ENCODE assay signal across 25 cellular contexts in genomic region chr10:5561704-5562645, GRCh38. TPM values are rescaled to one million over a fixed set of nuclear protein-coding genes. Genes with fewer than 3 reads are reported as not detected.
DNase-seq lines count a peak whose midpoint lies in the region; ATAC-seq, FAIRE-seq and TF ChIP-seq lines count a peak whose summit lies in the region.
"Had no signal": no experiment of that assay in that cellular context is flagged by ENCODE, and none has a peak within 500 bp of the region (broad histone marks: within the 10 kb centered on the region; RNA-seq: fewer than 3 reads in every experiment).

No MANE protein-coding gene starts in this region.

- intact Hi-C loops in CD4-positive, alpha-beta memory T cell (cut with micrococcal nuclease): loop anchor here (5.0 kb wide), 1 partner anchor 120 kb away; no protein-coding TSS in a partner anchor
- intact Hi-C loops in IMR-90 (cut with micrococcal nuclease) (no loop called here), kidney (cut with DNase I) (no loop called here)

- peaks cover 33% of the 10 kb centered on the region for H3K4me1 ChIP-seq in CD4-positive, alpha-beta memory T cell (ENCODE audit: insufficient read depth, low read length)
- H3K4me1 ChIP-seq in IMR-90 (ENCODE audit: control insufficient read depth, insufficient read depth, low read length) (peaks cover 41% of the 10 kb centered on the region), kidney (ENCODE audit: control insufficient read depth in 1 of 2, insufficient read depth in 1 of 2, low read depth in 1 of 2, low read length in 2 of 2) (peaks cover 0 to 11% of the 10 kb centered on the region in 2 donors), trophoblast cell (ENCODE audit: control insufficient read depth in 1 of 2, insufficient read depth in 2 of 2, low read length in 2 of 2) (peaks cover 58 to 60% of the 10 kb centered on the region in 2 experiments)

- H2AFZ ChIP-seq in IMR-90 (replicated peaks; ENCODE audit: low read length, poor library complexity): no peak overlapping the region
- peak overlapping the region; percentile 9 for H2AFZ ChIP-seq in trophoblast cell (ENCODE audit: insufficient read depth, low read length, poor library complexity)

- H3K9ac ChIP-seq in IMR-90 (ENCODE audit: low read depth, low read length) (no peak overlapping the region), kidney (ENCODE audit: low read length in 2 of 2) (no peak overlapping the region), trophoblast cell (ENCODE audit: low read length) (no peak overlapping the region)

- no peak for TF ChIP-seq CTCF in IMR-90 (conservative IDR thresholded peaks at IDR 0.05; ENCODE audit: low read depth, low read length)
- no peak for TF ChIP-seq CTCF in kidney (IDR thresholded peaks at IDR 0.05; ENCODE audit: borderline replicate concordance, extremely low read depth, insufficient read depth)

- no peak overlapping the region for H3K4me3 ChIP-seq in CD4-positive, alpha-beta memory T cell (ENCODE audit: low read length in 2 of 2)
- H3K4me3 ChIP-seq in IMR-90 (ENCODE audit: insufficient read depth, low read depth, low read length) (no peak overlapping the region), kidney (ENCODE audit: low read length in 2 of 2) (no peak overlapping the region), trophoblast cell (ENCODE audit: low read depth, low read length) (no peak overlapping the region)
- H3K4me3 ChIP-seq: ovary had no signal

- TF ChIP-seq RAD21 in IMR-90 (IDR thresholded peaks at IDR 0.05; ENCODE audit: low read length): no peak

- peaks cover 0 to 3% of the 10 kb centered on the region in 2 donors for H3K27me3 Mint-ChIP-seq in CD4-positive, alpha-beta memory T cell

- H3K4ac ChIP-seq in IMR-90 (ENCODE audit: low read depth, low read length): peak overlapping the region; percentile 69
- peak overlapping the region; percentile 56 for H3K4ac ChIP-seq in trophoblast cell (ENCODE audit: low read depth, low read length)

- H3K14ac ChIP-seq in IMR-90 (replicated peaks; ENCODE audit: low read depth, low read length) (no peak overlapping the region), trophoblast cell (ENCODE audit: low read length) (peak overlapping the region; percentile 96)

- no peak overlapping the region for H2AK9ac ChIP-seq in IMR-90 (replicated peaks; ENCODE audit: low read depth, low read length, poor library complexity)

- H3K56ac ChIP-seq in IMR-90 (ENCODE audit: extremely low read depth, insufficient read depth, low read length): no peak overlapping the region

- H2BK12ac ChIP-seq in trophoblast cell (ENCODE audit: low read length): peak overlapping the region; percentile 58

- H2BK20ac ChIP-seq in IMR-90 (ENCODE audit: low read depth, low read length): peak overlapping the region; percentile 59

- no peaks in the 10 kb centered on the region for H3K27me3 ChIP-seq in CD4-positive, alpha-beta memory T cell (ENCODE audit: insufficient read depth, low read length)
- H3K27me3 ChIP-seq in IMR-90 (ENCODE audit: control insufficient read depth, insufficient read depth, low read length) (no peaks in the 10 kb centered on the region), trophoblast cell (ENCODE audit: insufficient read depth, low read length) (no peaks in the 10 kb centered on the region)
- H3K27me3 ChIP-seq: ovary had no signal

- H3K4me2 ChIP-seq in IMR-90 (ENCODE audit: low read depth, low read length): no peak overlapping the region
- no peak overlapping the region for H3K4me2 ChIP-seq in trophoblast cell (ENCODE audit: low read length)

- no peak for FAIRE-seq in kidney (lab: Jason Lieb, UNC)
- FAIRE-seq: GM12892, HepG2 had no signal

- in situ Hi-C loops in IMR-90 (cut with MboI; ENCODE audit: low sequenced_read_pairs): no loop called here

- dilution Hi-C loops in IMR-90 (cut with HindIII; ENCODE audit: low sequenced_read_pairs, unreplicated experiment): no loop called here

- H3K27ac Mint-ChIP-seq in CD4-positive, alpha-beta memory T cell: peak overlapping the region in 5 of 7 donors; percentile 15 to 83 (median 22)
- H3K27ac Mint-ChIP-seq: activated B cell treated with CpG ODN at 0.5 μM for 24 hours; memory B cell; stimulated activated effector memory CD8-positive, alpha-beta T cell treated with anti-CD3 and anti-CD28 coated beads, Interleukin-12 subunit alpha, Interleukin-12 subunit beta, amount 100 ng/mL, for 72 hours had no signal

- peaks cover 0 to 7% of the 10 kb centered on the region in 2 experiments; a peak in 1 of 4 replicates for H3K79me1 ChIP-seq in IMR-90 (ENCODE audit: low read depth in 1 of 2, low read length in 2 of 2)
- peaks cover 88% of the 10 kb centered on the region for H3K79me1 ChIP-seq in trophoblast cell (ENCODE audit: low read length)

- H3K9me3 ChIP-seq in CD4-positive, alpha-beta memory T cell (ENCODE audit: control insufficient read depth in 1 of 2, low read length in 2 of 2): no peaks in the 10 kb centered on the region
- H3K9me3 ChIP-seq in IMR-90 (ENCODE audit: control insufficient read depth, insufficient read depth, low read length): no peaks in the 10 kb centered on the region
- no peaks in the 10 kb centered on the region for H3K9me3 ChIP-seq in kidney (ENCODE audit: control insufficient read depth in 1 of 2, low read length in 2 of 2)
- no peaks in the 10 kb centered on the region for H3K9me3 ChIP-seq in trophoblast cell (ENCODE audit: insufficient read depth, low read depth, low read length)
- H3K9me3 ChIP-seq: ovary had no signal

- peak overlapping the region; percentile 14 for H2BK5ac ChIP-seq in IMR-90 (ENCODE audit: low read depth, low read length, poor library complexity, severe bottlenecking)
- H2BK5ac ChIP-seq in trophoblast cell (ENCODE audit: low read depth, low read length, poor library complexity): peak overlapping the region; percentile 93

- no peak for TF ChIP-seq POLR2A in IMR-90 (IDR thresholded peaks at IDR 0.05; ENCODE audit: low read depth, low read length)

- H3K27ac ChIP-seq in CD4-positive, alpha-beta memory T cell (ENCODE audit: low read depth, low read length): no peak overlapping the region
- H3K27ac ChIP-seq in IMR-90 (ENCODE audit: insufficient read depth, low read length) (no peak overlapping the region), kidney (ENCODE audit: low read depth in 2 of 2, low read length in 2 of 2) (no peak overlapping the region), trophoblast cell (ENCODE audit: low read depth, low read length) (peak overlapping the region; percentile 99)
- H3K27ac ChIP-seq: ovary had no signal

- no peak for ATAC-seq in IMR-90 (ENCODE audit: low read depth)
- ATAC-seq in GM21737 (IDR thresholded peaks at IDR 0.05; ENCODE audit: unreplicated experiment): no peak
- ATAC-seq: activated T-cell treated with anti-CD3 and anti-CD28 coated beads, Interleukin-2, amount 50 U/mL, for 4 hours; stimulated activated effector memory CD8-positive, alpha-beta T cell treated with anti-CD3 and anti-CD28 coated beads, Interleukin-12 subunit alpha, Interleukin-12 subunit beta, amount 100 ng/mL, for 72 hours had no signal

- peak overlapping the region in 2 of 8 donors; percentile 1 to 38 for H3K4me3 Mint-ChIP-seq in CD4-positive, alpha-beta memory T cell
- H3K4me3 Mint-ChIP-seq: activated B cell treated with CpG ODN at 0.5 μM for 24 hours; activated T-cell treated with anti-CD3 and anti-CD28 coated beads, Interleukin-2, amount 50 U/mL, for 4 hours; memory B cell; stimulated activated effector memory CD8-positive, alpha-beta T cell treated with anti-CD3 and anti-CD28 coated beads, Interleukin-12 subunit alpha, Interleukin-12 subunit beta, amount 100 ng/mL, for 72 hours had no signal

- no peak overlapping the region for H3K18ac ChIP-seq in IMR-90 (ENCODE audit: low read depth, low read length)
- H3K18ac ChIP-seq in trophoblast cell (ENCODE audit: low read length): peak overlapping the region; percentile 89

- peak overlapping the region; percentile 54; the same call in 1 of the 3 replicates for H2BK15ac ChIP-seq in IMR-90 (ENCODE audit: low read depth, low read length)

- H4K5ac ChIP-seq in IMR-90 (ENCODE audit: low read depth, low read length): no peak overlapping the region

- H3K36me3 ChIP-seq in CD4-positive, alpha-beta memory T cell (ENCODE audit: insufficient read depth, low read length): no peaks in the 10 kb centered on the region
- H3K36me3 ChIP-seq in IMR-90 (ENCODE audit: control insufficient read depth, insufficient read depth, low read length) (no peaks in the 10 kb centered on the region), kidney (ENCODE audit: control insufficient read depth in 1 of 2, insufficient read depth in 2 of 2, low read length in 2 of 2) (no peaks in the 10 kb centered on the region), trophoblast cell (ENCODE audit: control insufficient read depth in 1 of 2, insufficient read depth in 2 of 2, low read length in 2 of 2) (no peaks in the 10 kb centered on the region)
- H3K36me3 ChIP-seq: ovary had no signal

- H3K4me1 Mint-ChIP-seq in CD4-positive, alpha-beta memory T cell: peaks cover 27 to 44% (median 35%) of the 10 kb centered on the region in 4 donors
- H3K4me1 Mint-ChIP-seq: activated B cell treated with CpG ODN at 0.5 μM for 24 hours had no signal

- H3K36me3 Mint-ChIP-seq in CD4-positive, alpha-beta memory T cell: peaks cover 5 to 8% of the 10 kb centered on the region in 2 donors
- H3K36me3 Mint-ChIP-seq: memory B cell had no signal

- BruUV-seq in IMR-90 (replicated peaks; lab: Mats Ljungman, UMichigan): no TSS peak

- H2BK120ac ChIP-seq in IMR-90 (ENCODE audit: low read depth, low read length): peak overlapping the region; percentile 95; the same call in 1 of the 2 replicates
- peak overlapping the region; percentile 98 for H2BK120ac ChIP-seq in trophoblast cell (ENCODE audit: insufficient read depth, low read length, poor library complexity)

- POLR2A ChIA-PET in CD4-positive, alpha-beta memory T cell (lab: Charles Lee; ENCODE audit: partially characterized antibody): interaction anchor here (3.3 kb wide), 1 partner anchor 14 kb away, joined by 17 read pairs; no protein-coding TSS in a partner anchor
- POLR2A ChIA-PET in IMR-90 (lab: Charles Lee; ENCODE audit: unreplicated experiment): no interaction called here

- no peak overlapping the region for H3K23ac ChIP-seq in IMR-90 (ENCODE audit: low read depth, low read length)
- no peak overlapping the region for H3K23ac ChIP-seq in trophoblast cell (ENCODE audit: low read length)

- H4K12ac ChIP-seq in trophoblast cell (ENCODE audit: low read depth, low read length): peak overlapping the region; percentile 3

- no peak overlapping the region for H4K91ac ChIP-seq in IMR-90 (ENCODE audit: insufficient read depth, low read depth, low read length)
- peak overlapping the region; percentile 79 for H4K91ac ChIP-seq in trophoblast cell (ENCODE audit: low read depth, low read length)

- CTCF ChIA-PET in CD4-positive, alpha-beta memory T cell (lab: Charles Lee; ENCODE audit: partially characterized antibody): no interaction called here
- CTCF ChIA-PET in IMR-90 (lab: Yijun Ruan, JAX): interaction anchor here (1.8 kb wide), 1 partner anchor 61 kb away, joined by 5 read pairs; no protein-coding TSS in a partner anchor

- peaks cover 33% of the 10 kb centered on the region for H3K79me2 ChIP-seq in trophoblast cell (ENCODE audit: control insufficient read depth, insufficient read depth, low read length, poor library complexity)

- 100% methylated on average over 3 of the region's 13 CpGs; no CpG with 5 or more reads in 1 of the 2 experiments for WGBS in IMR-90 (ENCODE audit: extremely low coverage in 2 of 2, insufficient read length in 1 of 2), 2 experiments
- WGBS in trophoblast cell (ENCODE audit: extremely low coverage, insufficient coverage, insufficient read length): no CpG with 5 or more reads among the region's 13 CpGs

- H3K9me3 Mint-ChIP-seq in CD4-positive, alpha-beta memory T cell: peaks cover 0 to 7% (median 0%) of the 10 kb centered on the region in 8 donors
- H3K9me3 Mint-ChIP-seq: activated B cell treated with CpG ODN at 0.5 μM for 24 hours; activated T-cell treated with anti-CD3 and anti-CD28 coated beads, Interleukin-2, amount 50 U/mL, for 4 hours; memory B cell; stimulated activated effector memory CD8-positive, alpha-beta T cell treated with anti-CD3 and anti-CD28 coated beads, Interleukin-12 subunit alpha, Interleukin-12 subunit beta, amount 100 ng/mL, for 72 hours had no signal

- DNase-seq in CD4-positive, alpha-beta memory T cell: no peak
- no peak for DNase-seq in IMR-90
- DNase-seq in kidney: peak; percentile 62
- DNase-seq in trophoblast cell: no peak
- DNase-seq in HK-2 (ENCODE audit: unreplicated experiment): no peak
- DNase-seq in OCI-M1 (lab: John Stamatoyannopoulos, UW): no peak
- DNase-seq: activated B cell treated with CpG ODN at 0.5 μM for 24 hours; activated CD4-positive, alpha-beta T cell treated with anti-CD3 and anti-CD28 coated beads, Interleukin-2, amount 50 U/mL, for 4 hours; activated naive CD4-positive, alpha-beta T cell; activated T-cell treated with anti-CD3 and anti-CD28 coated beads, Interleukin-2, amount 50 U/mL, for 4 hours; amygdala; dermis blood vessel endothelial cell; HCEC 1CT; NCI-H1417; NCI-H2081 treated with DMSO at 0.1 percent for 48 hours; NCI-H82; stimulated activated CD4-positive, alpha-beta T cell treated with anti-CD3 and anti-CD28 coated beads, Interleukin-2, amount 100 ng/mL, for 48 hours had no signal

- H4K8ac ChIP-seq in IMR-90 (ENCODE audit: low read depth in 2 of 2, low read length in 2 of 2) (no peak overlapping the region), trophoblast cell (ENCODE audit: low read depth, low read length) (peak overlapping the region; percentile 75)

- H2AK5ac ChIP-seq in IMR-90 (ENCODE audit: low read depth, low read length): peak overlapping the region; percentile 92
- H2AK5ac ChIP-seq in trophoblast cell (ENCODE audit: low read length): peak overlapping the region; percentile 23

- peaks cover 31% of the 10 kb centered on the region for H3K9me1 ChIP-seq in IMR-90 (ENCODE audit: insufficient read depth, low read length)

- no peaks in the 10 kb centered on the region for H4K20me1 ChIP-seq in IMR-90 (ENCODE audit: insufficient read depth, low read length)

RNA-seq across cellular contexts. Expression of gene CALML3, which starts 37.2 kb away (rescaled TPM):
- total RNA-seq in CD4-positive, alpha-beta memory T cell: not detected
- polyA plus RNA-seq in CD4-positive, alpha-beta memory T cell: not detected
- total RNA-seq in IMR-90 (2012; rRNA removed) (not detected in 2 replicates), kidney (not detected)
- polyA plus RNA-seq in IMR-90 (2012; rRNA removed) (not detected in 2 replicates), kidney (ENCODE audit: insufficient read depth, low read depth, low replicate concordance) (15.9 TPM)
- polyA plus RNA-seq in IMR-90 (2012; cell fraction: cytosol; rRNA removed): not detected in 2 replicates
- not detected in 2 replicates for polyA plus RNA-seq in IMR-90 (2012; cell fraction: nucleus; rRNA removed; ENCODE audit: low replicate concordance)
- not detected in 2 replicates for polyA plus RNA-seq in trophoblast cell (2013)
- total RNA-seq: activated B cell treated with CpG ODN at 0.5 μM for 24 hours; activated T-cell treated with anti-CD3 and anti-CD28 coated beads, Interleukin-2, amount 50 U/mL, for 4 hours; dermis blood vessel endothelial cell; glomerular endothelial cell; HepG2; kidney epithelial cell had no signal
- polyA plus RNA-seq: HepG2 had no signal
